In the genomic region with DNA sequence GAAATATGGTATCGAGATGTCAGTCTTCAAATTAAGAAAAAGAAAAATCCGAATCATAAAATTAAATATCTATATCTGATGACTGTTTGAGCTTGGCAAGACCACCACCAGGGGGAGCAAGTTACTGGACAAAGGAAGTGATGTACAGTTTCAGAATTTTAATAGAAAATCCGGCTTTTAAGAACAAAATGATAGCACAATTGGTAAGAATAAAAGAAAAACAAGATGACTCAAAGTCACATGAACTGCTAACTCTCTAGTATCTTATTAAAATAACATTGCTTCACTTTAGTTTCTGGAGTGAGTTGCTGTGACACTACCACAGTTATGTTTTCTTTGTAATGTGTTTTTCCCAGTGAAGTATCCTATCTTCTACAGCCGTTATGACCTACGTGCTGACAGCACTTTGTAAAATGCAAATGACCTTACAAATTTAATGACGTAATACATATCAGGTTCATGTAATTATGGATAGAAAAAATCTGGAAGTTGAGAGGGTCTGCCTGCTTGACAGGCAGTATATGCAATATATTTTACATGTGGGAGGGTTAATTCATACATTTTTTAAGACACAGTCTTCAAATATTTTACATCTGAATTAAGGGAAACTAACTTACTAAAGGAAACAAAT, we compare ENCODE assay signal across 8 cellular contexts.
DNase-seq lines count a peak whose midpoint lies in the region; ATAC-seq and TF ChIP-seq lines count a peak whose summit lies in the region.

No MANE protein-coding gene starts in this region.

- 15% methylated on average over 6 of the region's 6 CpGs for WGBS in liver
- WGBS in upper lobe of left lung, 2 donors: 26 to 28% methylated on average over 6 of the region's 6 CpGs

- DNase-seq in NCI-H345 (lab: John Stamatoyannopoulos, UW) (peak; percentile 1), NCI-H345 treated with DMSO at 0.1 percent for 48 hours (lab: John Stamatoyannopoulos, UW; ENCODE audit: unreplicated experiment) (no peak), HCEC 1CT (peak; percentile 20), NCI-H2196 treated with DMSO at 0.1 percent for 48 hours (lab: John Stamatoyannopoulos, UW; ENCODE audit: unreplicated experiment) (peak; percentile 3), brain pericyte (ENCODE audit: low read depth, low spot score) (peak; percentile 34), upper lobe of left lung (no peak)

- ATAC-seq in upper lobe of left lung (ENCODE audit: low FRiP score in 2 of 2) (no peak), GM21447 (IDR thresholded peaks at IDR 0.05; ENCODE audit: unreplicated experiment) (no peak)

- TF ChIP-seq RAD21 in liver (IDR thresholded peaks at IDR 0.05): peak; percentile 69 to 76

- H3K4me3 ChIP-seq in liver (ENCODE audit: low read depth in 1 of 3, low read length in 3 of 3) (no peak overlapping the region), upper lobe of left lung (no peak overlapping the region)

- TF ChIP-seq CTCF in liver (IDR thresholded peaks at IDR 0.05; ENCODE audit: low read depth, low read length, missing input control) (peak; percentile 59), upper lobe of left lung (IDR thresholded peaks at IDR 0.05) (peak in 5 of 6 experiments; percentile 20 to 52 (median 37))

- no peak for TF ChIP-seq POLR2A in upper lobe of left lung (IDR thresholded peaks at IDR 0.05)

- H3K27me3 ChIP-seq in liver (ENCODE audit: control insufficient read depth in 4 of 4, insufficient read depth in 4 of 4, low read length in 3 of 4) (no peaks in the 10 kb centered on the region), upper lobe of left lung (no peaks in the 10 kb centered on the region)

- H3K9ac ChIP-seq in liver (ENCODE audit: low read depth in 1 of 2, low read length in 2 of 2): no peak overlapping the region

- TF ChIP-seq EP300 in upper lobe of left lung (IDR thresholded peaks at IDR 0.05): no peak

- H3K4me1 ChIP-seq in liver (ENCODE audit: control insufficient read depth in 4 of 4, insufficient read depth in 4 of 4, low read length in 3 of 4): no peaks in the 10 kb centered on the region
- H3K4me1 ChIP-seq in upper lobe of left lung: no peaks in the 10 kb centered on the region

- H3K9me3 ChIP-seq in liver (ENCODE audit: control insufficient read depth in 4 of 4, low read length in 3 of 4): no peaks in the 10 kb centered on the region
- no peaks in the 10 kb centered on the region for H3K9me3 ChIP-seq in upper lobe of left lung

- H3K27ac ChIP-seq in liver (ENCODE audit: low read depth in 1 of 2, low read length in 2 of 2) (no peak overlapping the region), upper lobe of left lung (no peak overlapping the region)

- H3K36me3 ChIP-seq in liver (ENCODE audit: control insufficient read depth in 4 of 4, insufficient read depth in 3 of 4, low read depth in 1 of 4, low read length in 3 of 4) (no peaks in the 10 kb centered on the region), upper lobe of left lung (no peaks in the 10 kb centered on the region)

TF ChIP-seq in liver, 16 proteins besides CTCF, POLR2A, EP300 and RAD21:
- TF ChIP-seq, protein P1, sequence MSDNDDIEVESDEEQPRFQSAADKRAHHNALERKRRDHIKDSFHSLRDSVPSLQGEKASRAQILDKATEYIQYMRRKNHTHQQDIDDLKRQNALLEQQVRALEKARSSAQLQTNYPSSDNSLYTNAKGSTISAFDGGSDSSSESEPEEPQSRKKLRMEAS (IDR thresholded peaks at IDR 0.05): no peak
- TF ChIP-seq TAF1 (conservative IDR thresholded peaks at IDR 0.05) (no peak), EGR1 (IDR thresholded peaks at IDR 0.05; ENCODE audit: low read depth in 2 of 2) (no peak), FOXA2 (IDR thresholded peaks at IDR 0.05) (no peak)

Comparison
In these comparisons a context has a peak if more than half of its experiments do, and no peak if none do; other contexts are left out.
1. DNase-seq: peak in NCI-H345 (single experiment), HCEC 1CT (single experiment), NCI-H2196 treated with DMSO at 0.1 percent for 48 hours (single experiment) and brain pericyte (single experiment); none in NCI-H345 treated with DMSO at 0.1 percent for 48 hours (single experiment) and upper lobe of left lung (0 of 2).